9 cellular contexts compared by ENCODE assay signal in genomic region chr17:48915459-48916282, GRCh38. TPM values are rescaled to one million over a fixed set of nuclear protein-coding genes. Genes with fewer than 3 reads are reported as not detected.
DNase-seq lines count a peak whose midpoint lies in the region; TF ChIP-seq lines count a peak whose summit lies in the region.
"Had no signal": no experiment of that assay in that cellular context is flagged by ENCODE, and none has a peak within 500 bp of the region (broad histone marks: within the 10 kb centered on the region; RNA-seq: fewer than 3 reads in every experiment).

No MANE protein-coding gene starts in this region.

- H3K9me3 Mint-ChIP-seq in HFFc6 = no peaks in the 10 kb centered on the region

- H4K20me1 ChIP-seq in PC-9 (ENCODE audit: insufficient read depth) = peaks cover 71% of the 10 kb centered on the region

- CTCF ChIA-PET in PC-9 (lab: Charles Lee) = no interaction called here

- no peaks in the 10 kb centered on the region for H3K27me3 ChIP-seq in PC-9 (ENCODE audit: insufficient read depth, low read depth)
- no peaks in the 10 kb centered on the region for H3K27me3 ChIP-seq in muscle layer of duodenum (ENCODE audit: low read depth, low read length)

- in situ Hi-C loops in astrocyte of the cerebellum (cut with HindIII; ENCODE audit: low sequenced_read_pairs) = loop anchor here (10.0 kb wide), 1 partner anchor 99 kb away; no protein-coding TSS in a partner anchor

- H3K27me3 Mint-ChIP-seq in HFFc6 (ENCODE audit: insufficient read depth) = no peaks in the 10 kb centered on the region

- peaks cover 71% of the 10 kb centered on the region for H3K79me2 ChIP-seq in PC-9 (ENCODE audit: low read depth)

- H3K4me3 Mint-ChIP-seq in HFFc6 = peak overlapping the region; percentile 45

- H3K4me3 ChIP-seq in PC-9 (no peak overlapping the region), astrocyte of the cerebellum (ENCODE audit: low read depth, low read length) (no peak overlapping the region), muscle layer of duodenum (ENCODE audit: low read depth in 1 of 2, low read length in 2 of 2) (no peak overlapping the region)

- H3K27ac ChIP-seq in PC-9 = peak overlapping the region; percentile 85
- H3K27ac ChIP-seq in muscle layer of duodenum (ENCODE audit: low read length) = peak overlapping the region; percentile 79

- peaks cover 49% of the 10 kb centered on the region for H3K36me3 Mint-ChIP-seq in HFFc6 (ENCODE audit: low read depth)

- DNase-seq in HFFc6 = peak; percentile 86
- peak; percentile 28 to 85 for DNase-seq in PC-9
- peak; percentile 82 for DNase-seq in astrocyte of the cerebellum (ENCODE audit: low read depth)
- no peak for DNase-seq in putamen (ENCODE audit: low spot score)
- no peak for DNase-seq in retina
- no peak for DNase-seq in cardiac septum (ENCODE audit: low spot score)

- POLR2A ChIA-PET in PC-9 (lab: Charles Lee; ENCODE audit: unreplicated experiment) = interaction anchor here (0.6 to 0.7 kb wide), 2 partner anchors 10 to 84 kb away, joined by 5 read pairs; no protein-coding TSS in a partner anchor

- no TSS peak for BruUV-seq in PC-9 (replicated peaks; lab: Mats Ljungman, UMichigan)

- H3F3A ChIP-seq in PC-9 (ENCODE audit: insufficient read depth, low read depth) = peaks cover 53% of the 10 kb centered on the region

- H3K9me3 ChIP-seq in PC-9 (ENCODE audit: insufficient read depth, low read depth) = no peaks in the 10 kb centered on the region
- H3K9me3 ChIP-seq in muscle layer of duodenum (ENCODE audit: control insufficient read depth in 1 of 2, low read length in 2 of 2) = no peaks in the 10 kb centered on the region

- peak; percentile 5 for TF ChIP-seq CTCF in GM12873 (IDR thresholded peaks at IDR 0.05; ENCODE audit: insufficient read depth, low read depth, low read length, missing control alignments)
- TF ChIP-seq CTCF in HFFc6 (IDR thresholded peaks at IDR 0.05) = no peak
- no peak for TF ChIP-seq CTCF in PC-9 (conservative IDR thresholded peaks at IDR 0.05)
- no peak for TF ChIP-seq CTCF in astrocyte of the cerebellum (IDR thresholded peaks at IDR 0.05; ENCODE audit: low read depth, low read length, missing control alignments)

- intact Hi-C loops in PC-9 (cut with micrococcal nuclease; ENCODE audit: unreplicated experiment) = no loop called here
- intact Hi-C loops in cardiac septum (cut with DNase I) = no loop called here

- H2AFZ ChIP-seq in PC-9 = no peak overlapping the region

- H3K4me1 ChIP-seq in PC-9 (replicated peaks; ENCODE audit: insufficient read depth) = peaks cover 28% of the 10 kb centered on the region
- peaks cover 4 to 28% of the 10 kb centered on the region in 2 donors for H3K4me1 ChIP-seq in muscle layer of duodenum (ENCODE audit: control insufficient read depth in 1 of 2, insufficient read depth in 2 of 2, low read length in 2 of 2)

- H3K27ac Mint-ChIP-seq in HFFc6 = peak overlapping the region; percentile 88

- H3K4me2 ChIP-seq in PC-9 = peak overlapping the region; percentile 24

- H3K36me3 ChIP-seq in PC-9 (ENCODE audit: low read depth) (peaks cover 61% of the 10 kb centered on the region), muscle layer of duodenum (ENCODE audit: control insufficient read depth in 1 of 2, insufficient read depth in 2 of 2, low read length in 2 of 2) (peaks cover 31 to 51% of the 10 kb centered on the region in 2 donors)

- H3K9me2 ChIP-seq in PC-9 (ENCODE audit: insufficient read depth) = no peaks in the 10 kb centered on the region

- H3K4me1 Mint-ChIP-seq in HFFc6 (ENCODE audit: low read depth) = peaks cover 55% of the 10 kb centered on the region

RNA-seq across cellular contexts. Expression of gene UBE2Z, which starts 7.5 kb away (rescaled TPM):
- 100 to 1,000 TPM; 117 to 135 (median 125) TPM for total RNA-seq in HFFc6 (2021; fragmentation: NEBNext Ultra II Directional; extraction: Animal tissue kit (Norgen Biotek cat#: 25700))
- 99.4 and 100.0 TPM in 2 replicates for total RNA-seq in PC-9 (2021)
- total RNA-seq in cardiac septum = 46.1 TPM

RNA-seq across cellular contexts. Expression of gene ATP5MC1, which starts 23.1 kb away (rescaled TPM):
- 100 to 1,000 TPM; 125 to 158 (median 145) TPM for total RNA-seq in HFFc6 (2021; fragmentation: NEBNext Ultra II Directional; extraction: Animal tissue kit (Norgen Biotek cat#: 25700))
- total RNA-seq in PC-9 (2021) (62.7 and 71.2 TPM in 2 replicates), cardiac septum (283 TPM)

RNA-seq across cellular contexts. Expression of gene SNF8, which starts 29.0 kb away (rescaled TPM):
- 100 to 1,000 TPM; 131 to 176 (median 157) TPM for total RNA-seq in HFFc6 (2021; fragmentation: NEBNext Ultra II Directional; extraction: Animal tissue kit (Norgen Biotek cat#: 25700))
- 103 and 118 TPM in 2 replicates for total RNA-seq in PC-9 (2021)
- 76.1 TPM for total RNA-seq in cardiac septum

RNA-seq across cellular contexts. Expression of gene GIP, which starts 52.7 kb away (rescaled TPM):
- under 1 TPM in 4 of 6 experiments, not detected in 2; 0.31 to 0.60 (median 0.35) TPM for total RNA-seq in HFFc6 (2021; fragmentation: NEBNext Ultra II Directional; extraction: Animal tissue kit (Norgen Biotek cat#: 25700))
- total RNA-seq in PC-9 (2021) (not detected in 2 replicates), cardiac septum (not detected)
- total RNA-seq: urinary bladder had no signal

Comparison
In these comparisons a context has a peak if more than half of its experiments do, and no peak if none do; other contexts are left out.
1. DNase-seq: peak in HFFc6 (single experiment), PC-9 (2 of 2) and astrocyte of the cerebellum (single experiment); none in putamen (single experiment), retina (single experiment) and cardiac septum (single experiment).